Comparison of ENCODE assay signal across 8 cellular contexts in genomic region chr18:9913151-9913525, GRCh38. TPM values are rescaled to one million over a fixed set of nuclear protein-coding genes. Genes with fewer than 3 reads are reported as not detected.
DNase-seq lines count a peak whose midpoint lies in the region; ATAC-seq, FAIRE-seq and TF ChIP-seq lines count a peak whose summit lies in the region.

No MANE protein-coding gene starts in this region.

- BruUV-seq in OCI-LY7 (replicated peaks; lab: Mats Ljungman, UMichigan): no TSS peak

- ATAC-seq in HG02642 (IDR thresholded peaks at IDR 0.05; ENCODE audit: poor library complexity, unreplicated experiment): no peak

- no peak overlapping the region for H3K4ac ChIP-seq in neuronal stem cell (ENCODE audit: low read length)

- no peak overlapping the region for H4K91ac ChIP-seq in neuronal stem cell (ENCODE audit: low read depth, low read length, poor library complexity)

- H3K4me2 ChIP-seq in OCI-LY7 (ENCODE audit: low read length) (peak overlapping the region; percentile 72), neuronal stem cell (ENCODE audit: insufficient read depth, low read length, poor library complexity, severe bottlenecking) (peak overlapping the region; percentile 28)

- H4K20me1 ChIP-seq in OCI-LY7 (ENCODE audit: insufficient read depth, low read length): peaks cover 31% of the 10 kb centered on the region

- intact Hi-C loops in OCI-LY7 (cut with micrococcal nuclease; ENCODE audit: unreplicated experiment): loop anchor here (2.0 to 5.0 kb wide), 3 partner anchors 436 to 614 kb away; partner anchors contain the start of genes NAPG and RALBP1

- no peak overlapping the region for H2BK12ac ChIP-seq in neuronal stem cell (ENCODE audit: low read length)

- no peak overlapping the region for H2AK5ac ChIP-seq in neuronal stem cell (ENCODE audit: low read depth, low read length)

- peak overlapping the region; percentile 81 for H3K27ac ChIP-seq in OCI-LY7 (ENCODE audit: low read depth, low read length, poor library complexity, severe bottlenecking)
- peak overlapping the region; percentile 92 for H3K27ac ChIP-seq in epithelial cell of prostate
- H3K27ac ChIP-seq in neuronal stem cell (replicated peaks; ENCODE audit: low read length): no peak overlapping the region

- peak overlapping the region; percentile 89 for H3K4me3 ChIP-seq in GM06990 (replicated peaks; ENCODE audit: low read depth, low read length)
- peak overlapping the region; percentile 99 for H3K4me3 ChIP-seq in OCI-LY7 (ENCODE audit: low read depth, low read length, poor library complexity, severe bottlenecking)
- peak overlapping the region; percentile 85 to 88 for H3K4me3 ChIP-seq in neuronal stem cell (ENCODE audit: low read length in 2 of 2)

- H3K14ac ChIP-seq in neuronal stem cell (ENCODE audit: low read length): no peak overlapping the region

- POLR2A ChIA-PET in OCI-LY7 (lab: Charles Lee): interaction anchor here (0.6 to 1.6 kb wide), 10 partner anchors 10 to 614 kb away, joined by 3 to 11 read pairs (median 3); no protein-coding TSS in a partner anchor

- no peak overlapping the region for H3K23ac ChIP-seq in neuronal stem cell (ENCODE audit: low read depth, low read length, poor library complexity)

- H3K36me3 ChIP-seq in GM06990 (ENCODE audit: control insufficient read depth, insufficient read depth, low read length) (no peaks in the 10 kb centered on the region), OCI-LY7 (ENCODE audit: insufficient read depth, low read length) (no peaks in the 10 kb centered on the region; the same call in 1 of the 2 replicates), neuronal stem cell (replicated peaks in 1 of 2; ENCODE audit: control insufficient read depth in 2 of 2, insufficient read depth in 2 of 2, low read length in 2 of 2) (no peaks in the 10 kb centered on the region)

- CTCF ChIA-PET in OCI-LY7 (lab: Charles Lee; ENCODE audit: unreplicated experiment): interaction anchor here (0.6 to 1.2 kb wide), 3 partner anchors 14 to 607 kb away, joined by 3 to 5 read pairs (median 3); no protein-coding TSS in a partner anchor

- H3K18ac ChIP-seq in neuronal stem cell (ENCODE audit: low read length): no peak overlapping the region

- no peak overlapping the region for H3K9ac ChIP-seq in neuronal stem cell (ENCODE audit: low read depth, low read length, poor library complexity)

- no peak overlapping the region for H4K8ac ChIP-seq in neuronal stem cell (ENCODE audit: low read depth, low read length)

- peaks cover 5% of the 10 kb centered on the region for H3K79me1 ChIP-seq in neuronal stem cell (ENCODE audit: low read depth, low read length)

- TF ChIP-seq CTCF in GM06990 (IDR thresholded peaks at IDR 0.05; ENCODE audit: insufficient read depth, low read length, poor library complexity, severe bottlenecking) (no peak), OCI-LY7 (conservative IDR thresholded peaks at IDR 0.05; ENCODE audit: low read length) (no peak)

- peaks cover 39% of the 10 kb centered on the region for H3K79me2 ChIP-seq in OCI-LY7 (ENCODE audit: insufficient read depth, low read depth, low read length)

- FAIRE-seq in HTR-8/SVneo (lab: Jason Lieb, UNC): no peak

- H2BK15ac ChIP-seq in neuronal stem cell (ENCODE audit: low read length): no peak overlapping the region

- no peaks in the 10 kb centered on the region for H3K9me2 ChIP-seq in OCI-LY7 (ENCODE audit: insufficient read depth, low read length)

- H2BK120ac ChIP-seq in neuronal stem cell (ENCODE audit: low read depth, low read length): no peak overlapping the region

- WGBS in neuronal stem cell (ENCODE audit: extremely low coverage in 2 of 2, insufficient read length in 2 of 2, insufficient replicate concordance in 1 of 2), 2 donors: no CpG with 5 or more reads among the region's 12 CpGs

- H3K4me1 ChIP-seq in OCI-LY7 (ENCODE audit: insufficient read depth, low read length, poor library complexity, severe bottlenecking): peaks cover 27% of the 10 kb centered on the region
- peaks cover 1 to 9% of the 10 kb centered on the region in 2 donors for H3K4me1 ChIP-seq in neuronal stem cell (ENCODE audit: control insufficient read depth in 2 of 2, insufficient read depth in 1 of 2, low read depth in 1 of 2, low read length in 2 of 2)

- H3K27me3 ChIP-seq in GM06990 (replicated peaks; ENCODE audit: control insufficient read depth, insufficient read depth, low read length) (no peaks in the 10 kb centered on the region), neuronal stem cell (ENCODE audit: control insufficient read depth in 3 of 3, insufficient read depth in 3 of 3, low read depth in 1 of 3, low read length in 3 of 3) (peaks cover 0 to 2% (median 0%) of the 10 kb centered on the region in 3 experiments)

- DNase-seq in GM06990 (ENCODE audit: extremely low read depth, insufficient read length): no peak
- no peak for DNase-seq in OCI-LY7 (ENCODE audit: low spot score)
- no peak for DNase-seq in epithelial cell of prostate (ENCODE audit: low read depth, low spot score)
- no peak for DNase-seq in neuronal stem cell (ENCODE audit: low spot score)
- DNase-seq in D341Med (ENCODE audit: low spot score): no peak
- no peak for DNase-seq in activated CD8-positive, alpha-beta memory T cell treated with anti-CD3 and anti-CD28 coated beads, Interleukin-2, amount 50 U/mL, for 48 hours
- DNase-seq in HTR-8/SVneo (ENCODE audit: insufficient read length, low spot score): no peak

- H2BK5ac ChIP-seq in neuronal stem cell (ENCODE audit: low read length): peak overlapping the region; percentile 83

- peaks cover 5% of the 10 kb centered on the region for H3K9me3 ChIP-seq in OCI-LY7 (ENCODE audit: low read length)
- no peaks in the 10 kb centered on the region for H3K9me3 ChIP-seq in neuronal stem cell (replicated peaks in 1 of 2; ENCODE audit: control insufficient read depth in 2 of 2, insufficient read depth in 1 of 2, low read depth in 1 of 2, low read length in 2 of 2)

- H2AFZ ChIP-seq in OCI-LY7 (ENCODE audit: low read length) (peak overlapping the region; percentile 97), neuronal stem cell (ENCODE audit: low read length) (peak overlapping the region; percentile 96)

RNA-seq across cellular contexts. Expression of gene VAPA, which starts 0.7 kb away (rescaled TPM):
- total RNA-seq in OCI-LY7 (2014; rRNA removed; shearing (Covaris generic)): 176 and 184 TPM in 2 replicates
- 139 and 151 TPM in 2 replicates for total RNA-seq in OCI-LY7 (2022)
- 120 TPM for polyA plus RNA-seq in neuronal stem cell (2013, experiment 1 of 2)
- polyA plus RNA-seq in neuronal stem cell (2013, experiment 2 of 2): 126 TPM

RNA-seq across cellular contexts. Expression of gene TXNDC2, which starts 27.4 kb away (rescaled TPM):
- not detected in 2 replicates for total RNA-seq in OCI-LY7 (2014; rRNA removed; shearing (Covaris generic))
- total RNA-seq in OCI-LY7 (2022): not detected in 2 replicates
- 0.06 TPM for polyA plus RNA-seq in neuronal stem cell (2013, experiment 1 of 2)
- polyA plus RNA-seq in neuronal stem cell (2013, experiment 2 of 2): 0.06 TPM
